1 cellular context compared by ENCODE assay signal in genomic region chr6:43609402-43609801, GRCh38.
TF ChIP-seq lines count a peak whose summit lies in the region.

No MANE protein-coding gene starts in this region.

TF ChIP-seq in IMR-90, 13 proteins besides CTCF, POLR2A, EP300 and RAD21:
- no peak for TF ChIP-seq BHLHE40 (IDR thresholded peaks at IDR 0.05; ENCODE audit: low read depth, low read length)
- no peak for TF ChIP-seq ELK1 (IDR thresholded peaks at IDR 0.05; ENCODE audit: borderline replicate concordance, low read depth, low read length)
- TF ChIP-seq NFE2L2 (IDR thresholded peaks at IDR 0.05; ENCODE audit: low read depth, low read length), result no peak
- no peak for TF ChIP-seq RCOR1 (IDR thresholded peaks at IDR 0.05; ENCODE audit: insufficient replicate concordance, low read length)
- no peak for TF ChIP-seq MAZ (IDR thresholded peaks at IDR 0.05; ENCODE audit: borderline replicate concordance, low read depth, low read length)
- TF ChIP-seq CEBPB (IDR thresholded peaks at IDR 0.05; ENCODE audit: low read depth, low read length), result no peak
- TF ChIP-seq MAFK (IDR thresholded peaks at IDR 0.05; ENCODE audit: low read depth, low read length), result no peak
- TF ChIP-seq SMC3 (IDR thresholded peaks at IDR 0.05; ENCODE audit: low read depth, low read length), result no peak
- no peak for TF ChIP-seq MXI1 (IDR thresholded peaks at IDR 0.05; ENCODE audit: borderline replicate concordance, low read depth, low read length)
- TF ChIP-seq RFX5 (IDR thresholded peaks at IDR 0.05; ENCODE audit: low read depth, low read length), result no peak
- TF ChIP-seq CHD1 (IDR thresholded peaks at IDR 0.05; ENCODE audit: low read depth, low read length), result no peak
- TF ChIP-seq FOS (IDR thresholded peaks at IDR 0.05; ENCODE audit: low read depth, low read length), result no peak
- TF ChIP-seq USF2 (IDR thresholded peaks at IDR 0.05; ENCODE audit: low read depth, low read length), result no peak
